8 cellular contexts compared by ENCODE assay signal in the genomic region with DNA sequence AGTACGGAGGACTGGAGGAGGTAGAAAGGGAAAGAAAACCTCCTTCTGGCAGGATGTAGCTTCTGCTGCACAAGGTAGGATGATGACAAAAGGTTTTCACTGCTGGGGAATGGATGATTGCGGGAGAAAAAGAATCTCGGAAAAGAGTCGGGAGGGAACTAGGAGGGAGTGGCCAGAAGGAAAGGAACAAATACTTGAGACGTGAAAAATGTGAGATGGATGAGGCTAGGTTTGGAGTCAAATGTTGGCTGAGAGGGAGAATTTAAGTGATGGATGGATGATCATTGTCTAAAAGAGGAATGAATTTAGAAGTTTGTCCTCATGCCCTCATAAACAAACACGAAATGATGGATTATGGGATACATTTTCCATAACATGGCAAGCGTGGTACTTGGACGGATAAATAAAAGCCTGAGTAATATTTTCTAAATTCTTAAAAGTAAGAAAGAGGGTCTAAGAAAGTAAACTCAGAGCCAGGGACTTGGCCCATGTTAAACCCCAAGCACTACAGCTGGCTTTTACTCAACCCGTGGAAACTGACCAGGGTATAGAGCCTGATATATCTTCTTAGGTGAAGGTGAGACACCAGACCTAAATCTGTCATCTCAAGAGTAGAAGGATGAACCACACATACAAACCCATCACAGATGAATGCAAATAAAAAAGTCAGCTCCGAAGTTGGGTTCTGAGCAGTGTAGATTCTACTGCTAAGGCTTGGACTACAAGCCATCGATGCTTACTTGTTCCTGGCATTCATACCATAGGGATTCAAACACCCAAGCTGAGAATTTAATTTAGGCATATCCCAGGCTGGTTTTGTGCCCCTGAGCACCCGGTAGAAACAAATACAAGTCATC.
DNase-seq lines count a peak whose midpoint lies in the region; ATAC-seq, FAIRE-seq and TF ChIP-seq lines count a peak whose summit lies in the region.

No MANE protein-coding gene starts in this region.

- H3K9me3 ChIP-seq in CD4-positive, CD25-positive, alpha-beta regulatory T cell (ENCODE audit: control insufficient read depth in 2 of 2, low read length in 2 of 2), result no peaks in the 10 kb centered on the region
- H3K9me3 ChIP-seq in HEK293 (ENCODE audit: control insufficient read depth, insufficient read depth, low read depth, low read length), result no peaks in the 10 kb centered on the region
- H3K9me3 ChIP-seq in T-helper 17 cell (ENCODE audit: control insufficient read depth, low read length, poor library complexity, severe bottlenecking), result no peaks in the 10 kb centered on the region
- peaks cover 0 to 19% (median 0%) of the 10 kb centered on the region in 3 donors for H3K9me3 ChIP-seq in esophagus squamous epithelium
- no peaks in the 10 kb centered on the region for H3K9me3 ChIP-seq in pancreas

- POLR2A ChIA-PET in HEK293 (lab: Yijun Ruan, JAX), result interaction anchor here (0.6 to 6.3 kb wide), 19 partner anchors 8 to 973 kb away, joined by 3 to 439 read pairs (median 5); a partner anchor contains a TSS

- WGBS in esophagus squamous epithelium, 2 donors, result 10 to 11% methylated on average over 12 of the region's 12 CpGs
- 21 to 22% methylated on average over 12 of the region's 12 CpGs for WGBS in pancreas, 2 donors

- H3K4me3 ChIP-seq in CD4-positive, CD25-positive, alpha-beta regulatory T cell (ENCODE audit: low read depth, low read length), result peak overlapping the region; percentile 93
- H3K4me3 ChIP-seq in HEK293 (ENCODE audit: low read depth, low read length) (peak overlapping the region; percentile 49), esophagus squamous epithelium (peak overlapping the region; percentile 39 to 84 (median 72)), pancreas (peak overlapping the region; percentile 32 to 58 (median 50))

- CTCF ChIA-PET in HEK293 (lab: Yijun Ruan, JAX), result interaction anchor here (0.6 to 1.7 kb wide), 4 partner anchors 9 to 261 kb away, joined by 3 to 7 read pairs (median 3); no protein-coding TSS in a partner anchor

- intact Hi-C loops in esophagus squamous epithelium (cut with DNase I) (no loop called here), pancreas (cut with DNase I) (loop anchor here in 1 of 3 donors (5.0 kb wide), 1 partner anchor 37 kb away; a partner anchor contains a TSS)

- TF ChIP-seq CTCF in HEK293 (tag by site-specific recombination; IDR thresholded peaks at IDR 0.05) (no peak), esophagus squamous epithelium (IDR thresholded peaks at IDR 0.05) (no peak), pancreas (IDR thresholded peaks at IDR 0.05) (no peak)

- H3K4me1 ChIP-seq in CD4-positive, CD25-positive, alpha-beta regulatory T cell (ENCODE audit: control insufficient read depth, insufficient read depth, low read length, poor library complexity, severe bottlenecking), result peaks cover 35% of the 10 kb centered on the region
- no peaks in the 10 kb centered on the region for H3K4me1 ChIP-seq in HEK293 (ENCODE audit: control insufficient read depth, insufficient read depth, low read length)
- peaks cover 0 to 53% (median 9%) of the 10 kb centered on the region in 3 donors for H3K4me1 ChIP-seq in esophagus squamous epithelium
- H3K4me1 ChIP-seq in pancreas, result peaks cover 0 to 13% (median 5%) of the 10 kb centered on the region in 3 donors

- H3K36me3 ChIP-seq in CD4-positive, CD25-positive, alpha-beta regulatory T cell (ENCODE audit: control insufficient read depth, insufficient read depth, low read length), result peaks cover 9% of the 10 kb centered on the region
- no peaks in the 10 kb centered on the region for H3K36me3 ChIP-seq in HEK293 (ENCODE audit: control insufficient read depth in 2 of 2, insufficient read depth in 1 of 2, low read length in 2 of 2)
- peaks cover 0 to 16% (median 0%) of the 10 kb centered on the region in 3 donors for H3K36me3 ChIP-seq in esophagus squamous epithelium
- H3K36me3 ChIP-seq in pancreas, result no peaks in the 10 kb centered on the region

- peak in 2 of 4 donors; percentile 13 to 54 for TF ChIP-seq POLR2A in esophagus squamous epithelium (IDR thresholded peaks at IDR 0.05)

- H3K4me1 Mint-ChIP-seq in CD4-positive, CD25-positive, alpha-beta regulatory T cell, result peaks cover 0 to 68% (median 35%) of the 10 kb centered on the region in 4 donors
- H3K4me1 Mint-ChIP-seq in T-helper 17 cell, result peaks cover 48% of the 10 kb centered on the region

- H3K27me3 Mint-ChIP-seq in CD4-positive, CD25-positive, alpha-beta regulatory T cell, result peaks cover 19% of the 10 kb centered on the region
- H3K27me3 Mint-ChIP-seq in T-helper 17 cell, result no peaks in the 10 kb centered on the region

- H3K36me3 Mint-ChIP-seq in CD4-positive, CD25-positive, alpha-beta regulatory T cell, result peaks cover 15% of the 10 kb centered on the region
- peaks cover 5% of the 10 kb centered on the region for H3K36me3 Mint-ChIP-seq in T-helper 17 cell (ENCODE audit: low read depth)

- no peak for FAIRE-seq in pancreas (lab: Jason Lieb, UNC)

- no peak for ATAC-seq in CD4-positive, CD25-positive, alpha-beta regulatory T cell (ENCODE audit: low read depth in 2 of 2)
- no peak for ATAC-seq in T-helper 17 cell
- ATAC-seq in pancreas, result no peak
- ATAC-seq in GM19397 (IDR thresholded peaks at IDR 0.05; ENCODE audit: unreplicated experiment), result no peak
- ATAC-seq in GM21786 (IDR thresholded peaks at IDR 0.05; ENCODE audit: unreplicated experiment), result no peak

- no peaks in the 10 kb centered on the region for H3K27me3 ChIP-seq in CD4-positive, CD25-positive, alpha-beta regulatory T cell (ENCODE audit: control insufficient read depth, insufficient read depth, low read length)
- no peaks in the 10 kb centered on the region for H3K27me3 ChIP-seq in esophagus squamous epithelium
- H3K27me3 ChIP-seq in pancreas, result no peaks in the 10 kb centered on the region

- peak overlapping the region; percentile 97 to 100 (median 98) for H3K27ac Mint-ChIP-seq in CD4-positive, CD25-positive, alpha-beta regulatory T cell
- peak overlapping the region; percentile 98 for H3K27ac Mint-ChIP-seq in T-helper 17 cell

- H3K9me3 Mint-ChIP-seq in CD4-positive, CD25-positive, alpha-beta regulatory T cell, result peaks cover 0 to 2% (median 0%) of the 10 kb centered on the region in 7 donors

- peak overlapping the region; percentile 95 to 98 (median 96) for H3K4me3 Mint-ChIP-seq in CD4-positive, CD25-positive, alpha-beta regulatory T cell
- H3K4me3 Mint-ChIP-seq in T-helper 17 cell, result peak overlapping the region; percentile 94

- H3K27ac ChIP-seq in CD4-positive, CD25-positive, alpha-beta regulatory T cell (ENCODE audit: insufficient read depth, low read length, poor library complexity, severe bottlenecking), result peak overlapping the region; percentile 92
- H3K27ac ChIP-seq in HEK293 (ENCODE audit: extremely low read depth, low read depth, low read length) (no peak overlapping the region), esophagus squamous epithelium (peak overlapping the region; percentile 82 to 99 (median 96)), pancreas (peak overlapping the region; percentile 82 to 97 (median 96))

- peak in 2 of 3 donors; percentile 18 to 48 for DNase-seq in CD4-positive, CD25-positive, alpha-beta regulatory T cell
- no peak for DNase-seq in T-helper 17 cell
- no peak for DNase-seq in esophagus squamous epithelium (lab: John Stamatoyannopoulos, UW)
- DNase-seq in pancreas, result no peak
- DNase-seq in NCI-H2196 (lab: John Stamatoyannopoulos, UW; ENCODE audit: unreplicated experiment), result no peak

TF ChIP-seq in HEK293, 187 proteins besides CTCF, POLR2A, EP300 and RAD21 (continues in another document):
- no peak for TF ChIP-seq ZNF37A (tag by site-specific recombination; IDR thresholded peaks at IDR 0.05)
- no peak; the same call in 1 of the 2 replicates for TF ChIP-seq KLF9 (tag by site-specific recombination; IDR thresholded peaks at IDR 0.05; ENCODE audit: low read depth)
- no peak for TF ChIP-seq HOXC10 (CRISPR knock-in tag; IDR thresholded peaks at IDR 0.05)
- TF ChIP-seq ZNF473 (tag by site-specific recombination; IDR thresholded peaks at IDR 0.05), result no peak
- TF ChIP-seq BCL6B (tag by site-specific recombination; IDR thresholded peaks at IDR 0.05), result no peak
- no peak for TF ChIP-seq ZNF555 (tag by site-specific recombination; conservative IDR thresholded peaks at IDR 0.05)
- no peak for TF ChIP-seq KLF7 (tag by site-specific recombination; IDR thresholded peaks at IDR 0.05; ENCODE audit: borderline replicate concordance)
- no peak for TF ChIP-seq ZIC2 (tag by site-specific recombination; IDR thresholded peaks at IDR 0.05)
- TF ChIP-seq ZEB2 (tag by site-specific recombination; IDR thresholded peaks at IDR 0.05), result no peak
- no peak for TF ChIP-seq TCF7L2 (IDR thresholded peaks at IDR 0.05; ENCODE audit: borderline replicate concordance, low read depth, low read length)
- peak; percentile 67 for TF ChIP-seq ZBTB17 (tag by site-specific recombination; IDR thresholded peaks at IDR 0.05)
- TF ChIP-seq ZNF132 (tag by site-specific recombination; IDR thresholded peaks at IDR 0.05; ENCODE audit: borderline replicate concordance), result no peak
- TF ChIP-seq ZNF366 (tag by site-specific recombination; conservative IDR thresholded peaks at IDR 0.05), result peak; percentile 82
- peak; percentile 76 for TF ChIP-seq ZNF76 (tag by site-specific recombination; IDR thresholded peaks at IDR 0.05; ENCODE audit: borderline replicate concordance, low read depth)
- no peak for TF ChIP-seq ZNF140 (tag by site-specific recombination; IDR thresholded peaks at IDR 0.05)
- TF ChIP-seq ZNF600 (tag by site-specific recombination; IDR thresholded peaks at IDR 0.05), result peak; percentile 49; the same call in 1 of the 2 replicates
- no peak for TF ChIP-seq ZNF658 (tag by site-specific recombination; IDR thresholded peaks at IDR 0.05)
- no peak for TF ChIP-seq SP3 (tag by site-specific recombination; IDR thresholded peaks at IDR 0.05)
- TF ChIP-seq ZNF10 (tag by site-specific recombination; IDR thresholded peaks at IDR 0.05), result no peak
- TF ChIP-seq ZNF426 (tag by site-specific recombination; IDR thresholded peaks at IDR 0.05), result no peak

Comparison
In these comparisons a context has a peak if more than half of its experiments do, and no peak if none do; other contexts are left out.
1. DNase-seq: peak in CD4-positive, CD25-positive, alpha-beta regulatory T cell (2 of 3); none in T-helper 17 cell (0 of 3), esophagus squamous epithelium (single experiment), pancreas (0 of 6) and NCI-H2196 (single experiment).
2. Peak in every context shown above with its lines, with median percentiles within 50 percentile points of each other: H3K4me3 ChIP-seq.